Comparison of ENCODE assay signal across 2 cellular contexts in genomic region chr2:172248381-172249173, GRCh38.
TF ChIP-seq lines count a peak whose summit lies in the region.

No MANE protein-coding gene starts in this region.

TF ChIP-seq in IMR-90, 13 proteins besides CTCF, POLR2A, EP300 and RAD21:
- TF ChIP-seq RFX5 (IDR thresholded peaks at IDR 0.05; ENCODE audit: low read depth, low read length) (no peak), SMC3 (IDR thresholded peaks at IDR 0.05; ENCODE audit: low read depth, low read length) (no peak), FOS (IDR thresholded peaks at IDR 0.05; ENCODE audit: low read depth, low read length) (no peak), ELK1 (IDR thresholded peaks at IDR 0.05; ENCODE audit: borderline replicate concordance, low read depth, low read length) (no peak), MAFK (IDR thresholded peaks at IDR 0.05; ENCODE audit: low read depth, low read length) (peak; percentile 67; the same call in 1 of the 2 replicates), CEBPB (IDR thresholded peaks at IDR 0.05; ENCODE audit: low read depth, low read length) (no peak), USF2 (IDR thresholded peaks at IDR 0.05; ENCODE audit: low read depth, low read length) (no peak)

TF ChIP-seq in WTC11, 78 proteins besides CTCF, POLR2A, EP300 and RAD21:
- TF ChIP-seq ZNF423 (CRISPR knock-in tag; IDR thresholded peaks at IDR 0.05) (no peak), KAT7 (CRISPR knock-in tag; IDR thresholded peaks at IDR 0.05; ENCODE audit: borderline replicate concordance) (no peak), ERG (CRISPR knock-in tag; IDR thresholded peaks at IDR 0.05) (no peak), ZNF281 (CRISPR knock-in tag; IDR thresholded peaks at IDR 0.05) (no peak), ATF2 (CRISPR knock-in tag; IDR thresholded peaks at IDR 0.05; ENCODE audit: borderline replicate concordance, low read depth) (no peak), ESRRA (CRISPR knock-in tag; IDR thresholded peaks at IDR 0.05; ENCODE audit: borderline replicate concordance) (no peak), ZNF138 (CRISPR knock-in tag; conservative IDR thresholded peaks at IDR 0.05) (no peak), CBFB (CRISPR knock-in tag; IDR thresholded peaks at IDR 0.05; ENCODE audit: low read depth) (no peak), ATF1 (CRISPR knock-in tag; IDR thresholded peaks at IDR 0.05) (no peak), FOXK1 (CRISPR knock-in tag; IDR thresholded peaks at IDR 0.05) (no peak), ZNF121 (CRISPR knock-in tag; IDR thresholded peaks at IDR 0.05) (no peak), CDX4 (CRISPR knock-in tag; IDR thresholded peaks at IDR 0.05; ENCODE audit: borderline replicate concordance) (no peak), HMGXB4 (CRISPR knock-in tag; IDR thresholded peaks at IDR 0.05) (no peak), CREB1 (CRISPR knock-in tag; IDR thresholded peaks at IDR 0.05) (no peak), MXD4 (CRISPR knock-in tag; IDR thresholded peaks at IDR 0.05; ENCODE audit: borderline replicate concordance) (no peak), ZNF512 (CRISPR knock-in tag; IDR thresholded peaks at IDR 0.05; ENCODE audit: borderline replicate concordance) (no peak), FOXP4 (CRISPR knock-in tag; IDR thresholded peaks at IDR 0.05) (no peak), ETV6 (CRISPR knock-in tag; IDR thresholded peaks at IDR 0.05) (no peak), ZMAT4 (CRISPR knock-in tag; IDR thresholded peaks at IDR 0.05) (no peak), SMAD3 (CRISPR knock-in tag; IDR thresholded peaks at IDR 0.05; ENCODE audit: borderline replicate concordance) (no peak)
